Comparison of ENCODE assay signal across 11 cellular contexts in the genomic region with DNA sequence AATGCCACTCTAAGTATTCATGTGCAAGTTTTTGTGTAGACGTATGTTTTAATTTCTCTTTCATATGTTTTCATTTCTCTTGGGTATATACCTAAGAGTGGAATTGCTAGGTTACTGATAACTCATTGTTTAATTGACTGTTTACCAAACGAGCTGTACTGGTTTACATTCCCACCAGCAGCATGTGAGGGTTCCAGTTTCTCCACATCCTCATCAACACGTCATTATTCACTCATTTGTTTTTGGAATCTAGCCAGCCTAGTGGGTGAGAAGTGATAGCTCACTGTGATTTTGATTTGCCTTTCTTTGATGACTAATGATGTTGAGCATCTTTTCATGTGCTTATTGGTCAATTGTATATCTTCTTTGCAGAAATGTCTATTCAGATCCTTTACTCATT. TPM values are rescaled to one million over a fixed set of nuclear protein-coding genes. Genes with fewer than 3 reads are reported as not detected.
DNase-seq lines count a peak whose midpoint lies in the region; ATAC-seq, FAIRE-seq and TF ChIP-seq lines count a peak whose summit lies in the region.
"Had no signal": no experiment of that assay in that cellular context is flagged by ENCODE, and none has a peak within 500 bp of the region (broad histone marks: within the 10 kb centered on the region; RNA-seq: fewer than 3 reads in every experiment).

No MANE protein-coding gene starts in this region.

- no TSS peak for BruUV-seq in PC-9 (replicated peaks; lab: Mats Ljungman, UMichigan)

- CTCF ChIA-PET in activated CD4-positive, alpha-beta T cell treated with anti-CD3 and anti-CD28 coated beads for 36 hours (lab: Charles Lee), result interaction anchor here (0.6 to 1.7 kb wide), 13 partner anchors 10 to 52 kb away, joined by 3 to 9 read pairs (median 4); partner anchors contain the start of gene SSH3
- CTCF ChIA-PET in PC-9 (lab: Charles Lee), result interaction anchor here (1.0 kb wide), 1 partner anchor 10 kb away, joined by 4 read pairs; the partner anchor contains the start of gene SSH3

- no peak overlapping the region for H4K5ac ChIP-seq in H9 (ENCODE audit: insufficient read length, low read depth, low read length)

- H3K4ac ChIP-seq in H9 (ENCODE audit: low read depth, low read length), result no peak overlapping the region

- peaks cover 6% of the 10 kb centered on the region for H3K23me2 ChIP-seq in H9 (ENCODE audit: insufficient read length, low read depth, low read length, poor library complexity, severe bottlenecking)

- intact Hi-C loops in activated CD4-positive, alpha-beta T cell treated with anti-CD3 and anti-CD28 coated beads for 36 hours (cut with DNase I, micrococcal nuclease), result no loop called here
- intact Hi-C loops in PC-9 (cut with micrococcal nuclease; ENCODE audit: unreplicated experiment), result no loop called here

- peak; percentile 4 for ATAC-seq in activated CD4-positive, alpha-beta T cell treated with anti-CD3 and anti-CD28 coated beads for 36 hours

- TF ChIP-seq POLR2A in H54 (IDR thresholded peaks at IDR 0.05; ENCODE audit: low read depth, low read length), result no peak

- peaks cover 45% of the 10 kb centered on the region for H3K4me1 Mint-ChIP-seq in activated CD4-positive, alpha-beta T cell treated with anti-CD3 and anti-CD28 coated beads for 36 hours
- H3K4me1 Mint-ChIP-seq in H9, result peaks cover 5 to 6% of the 10 kb centered on the region in 2 experiments

- H3K14ac ChIP-seq in H9 (ENCODE audit: insufficient read depth, low read length), result no peak overlapping the region

- H3F3A ChIP-seq in PC-9 (ENCODE audit: insufficient read depth, low read depth), result peaks cover 49% of the 10 kb centered on the region

- no peak overlapping the region for H3K23ac ChIP-seq in H9 (ENCODE audit: insufficient read length, low read depth, low read length)

- no peak overlapping the region for H4K8ac ChIP-seq in H9 (replicated peaks; ENCODE audit: insufficient read length, low read depth, low read length)

- H2BK5ac ChIP-seq in H9 (ENCODE audit: insufficient read length, low read length), result no peak overlapping the region

- no peak overlapping the region for H2BK15ac ChIP-seq in H9 (ENCODE audit: low read depth, low read length)

- peaks cover 58% of the 10 kb centered on the region for H3K36me3 Mint-ChIP-seq in activated CD4-positive, alpha-beta T cell treated with anti-CD3 and anti-CD28 coated beads for 36 hours (ENCODE audit: low read depth)
- peaks cover 34 to 57% (median 42%) of the 10 kb centered on the region in 3 experiments for H3K36me3 Mint-ChIP-seq in H9 (ENCODE audit: insufficient read depth in 1 of 3, low read depth in 3 of 3)

- H3K9me3 ChIP-seq in PC-9 (ENCODE audit: insufficient read depth, low read depth) (peaks cover 8% of the 10 kb centered on the region), H9 (ENCODE audit: control insufficient read depth, low read depth, low read length) (no peaks in the 10 kb centered on the region)
- H3K9me3 ChIP-seq in effector memory CD4-positive, alpha-beta T cell (ENCODE audit: control insufficient read depth, low read length), result peaks cover 8% of the 10 kb centered on the region
- H3K9me3 ChIP-seq: uterus had no signal

- no peak for DNase-seq in activated CD4-positive, alpha-beta T cell treated with anti-CD3 and anti-CD28 coated beads for 36 hours
- no peak for DNase-seq in activated CD4-positive, alpha-beta T cell treated with anti-CD3 and anti-CD28 coated beads for 48 hours
- DNase-seq in PC-9 (peak; percentile 58 to 98), renal cortical epithelial cell (ENCODE audit: low read depth) (peak; percentile 56), H9 (no peak), anterior cingulate cortex (lab: John Stamatoyannopoulos, UW) (no peak), H54 (ENCODE audit: insufficient read length, low spot score) (no peak)
- no peak for DNase-seq in effector memory CD4-positive, alpha-beta T cell
- DNase-seq: cerebellar nuclear complex, NCI-H1417 treated with DMSO at 0.1 percent for 48 hours, uterus had no signal

- no peak overlapping the region for H3K56ac ChIP-seq in H9 (ENCODE audit: insufficient read length, low read depth, low read length)

- peak overlapping the region; percentile 60 for H3K4me2 ChIP-seq in PC-9
- H3K4me2 ChIP-seq in H9 (ENCODE audit: insufficient read depth, insufficient read length, low read length), result no peak overlapping the region

- H3K79me1 ChIP-seq in H9 (ENCODE audit: insufficient read depth, low read depth, low read length, poor library complexity, severe bottlenecking), result no peaks in the 10 kb centered on the region

- no peak overlapping the region for H3T11ph ChIP-seq in H9 (ENCODE audit: low read length)

- no peaks in the 10 kb centered on the region for H3K27me3 Mint-ChIP-seq in activated CD4-positive, alpha-beta T cell treated with anti-CD3 and anti-CD28 coated beads for 36 hours
- no peaks in the 10 kb centered on the region; the same call in 1 of the 2 replicates for H3K27me3 Mint-ChIP-seq in H9 (ENCODE audit: low read depth)

- H4K20me1 ChIP-seq in PC-9 (ENCODE audit: insufficient read depth) (no peaks in the 10 kb centered on the region), H9 (ENCODE audit: control insufficient read depth, insufficient read depth, insufficient read length) (no peaks in the 10 kb centered on the region)

- FAIRE-seq in H54 (lab: Jason Lieb, UNC), result no peak

- no peak overlapping the region for H2AK5ac ChIP-seq in H9 (ENCODE audit: insufficient read length, low read length)

- H3K9me3 Mint-ChIP-seq in activated CD4-positive, alpha-beta T cell treated with anti-CD3 and anti-CD28 coated beads for 36 hours (ENCODE audit: low read depth), result peaks cover 10% of the 10 kb centered on the region
- peaks cover 16 to 21% of the 10 kb centered on the region in 2 experiments; a peak in 4 of 5 replicates for H3K9me3 Mint-ChIP-seq in H9

- no peak overlapping the region for H3K9ac ChIP-seq in H9 (ENCODE audit: extremely low read depth, insufficient read length, low read length)

- H2BK20ac ChIP-seq in H9 (ENCODE audit: low read depth, low read length, poor library complexity, severe bottlenecking), result no peak overlapping the region

- H4K91ac ChIP-seq in H9 (ENCODE audit: insufficient read length, low read depth, low read length), result no peak overlapping the region

- TF ChIP-seq CTCF in PC-9 (conservative IDR thresholded peaks at IDR 0.05), result no peak
- no peak for TF ChIP-seq CTCF in H9 (conservative IDR thresholded peaks at IDR 0.05)

- H2BK120ac ChIP-seq in H9 (ENCODE audit: low read depth, low read length, poor library complexity, severe bottlenecking), result no peak overlapping the region

- H3K27ac ChIP-seq in PC-9, result peak overlapping the region; percentile 67
- peak overlapping the region; percentile 30 for H3K27ac ChIP-seq in effector memory CD4-positive, alpha-beta T cell (ENCODE audit: insufficient read depth, low read length, poor library complexity, severe bottlenecking)
- H3K27ac ChIP-seq in H9 (ENCODE audit: insufficient read length, low read depth, low read length), result no peak overlapping the region
- H3K27ac ChIP-seq: uterus had no signal

- POLR2A ChIA-PET in activated CD4-positive, alpha-beta T cell treated with anti-CD3 and anti-CD28 coated beads for 36 hours (lab: Charles Lee), result no interaction called here
- POLR2A ChIA-PET in PC-9 (lab: Charles Lee; ENCODE audit: unreplicated experiment), result interaction anchor here (0.6 to 0.8 kb wide), 5 partner anchors 10 to 401 kb away, joined by 3 to 13 read pairs (median 4); partner anchors contain the start of gene SSH3

- H3K4me1 ChIP-seq in PC-9 (replicated peaks; ENCODE audit: insufficient read depth), result peaks cover 41% of the 10 kb centered on the region
- peaks cover 35% of the 10 kb centered on the region for H3K4me1 ChIP-seq in effector memory CD4-positive, alpha-beta T cell (ENCODE audit: control insufficient read depth, insufficient read depth, low read length, poor library complexity, severe bottlenecking)
- H3K4me1 ChIP-seq in H9 (ENCODE audit: insufficient read depth, low read length), result no peaks in the 10 kb centered on the region

- H2AFZ ChIP-seq in PC-9 (no peak overlapping the region), H9 (ENCODE audit: low read length) (no peak overlapping the region)

- no peaks in the 10 kb centered on the region for H3K27me3 ChIP-seq in PC-9 (ENCODE audit: insufficient read depth, low read depth)
- H3K27me3 ChIP-seq in effector memory CD4-positive, alpha-beta T cell (replicated peaks; ENCODE audit: control insufficient read depth, insufficient read depth, low read length, poor library complexity, severe bottlenecking), result no peaks in the 10 kb centered on the region
- H3K27me3 ChIP-seq in H9 (ENCODE audit: insufficient read depth, low read length), result no peaks in the 10 kb centered on the region
- H3K27me3 ChIP-seq: uterus had no signal

- no peak overlapping the region for H3K4me3 Mint-ChIP-seq in activated CD4-positive, alpha-beta T cell treated with anti-CD3 and anti-CD28 coated beads for 36 hours
- H3K4me3 Mint-ChIP-seq in H9, result no peak overlapping the region

- peaks cover 49% of the 10 kb centered on the region for H3K36me3 ChIP-seq in PC-9 (ENCODE audit: low read depth)
- peaks cover 40% of the 10 kb centered on the region for H3K36me3 ChIP-seq in effector memory CD4-positive, alpha-beta T cell (ENCODE audit: control insufficient read depth, insufficient read depth, low read length)
- H3K36me3 ChIP-seq: uterus had no signal

- peak overlapping the region; percentile 0; the same call in 1 of the 2 replicates for H3K4me3 ChIP-seq in PC-9
- H3K4me3 ChIP-seq in effector memory CD4-positive, alpha-beta T cell (ENCODE audit: insufficient read depth, low read depth, low read length, poor library complexity, severe bottlenecking), result no peak overlapping the region
- H3K4me3 ChIP-seq: uterus had no signal

- H3K79me2 ChIP-seq in PC-9 (ENCODE audit: low read depth) (peaks cover 62% of the 10 kb centered on the region), H9 (ENCODE audit: insufficient read depth, low read length) (no peaks in the 10 kb centered on the region)

- peak overlapping the region; percentile 58 for H3K27ac Mint-ChIP-seq in activated CD4-positive, alpha-beta T cell treated with anti-CD3 and anti-CD28 coated beads for 36 hours
- H3K27ac Mint-ChIP-seq in H9, result no peak overlapping the region

- H3K9me2 ChIP-seq in PC-9 (ENCODE audit: insufficient read depth), result no peaks in the 10 kb centered on the region

- no CpG with 5 or more reads among the region's 3 CpGs for WGBS in H9 (ENCODE audit: extremely low coverage, insufficient read length, low lambda C conversion rate)

- H3K18ac ChIP-seq in H9 (ENCODE audit: insufficient read length, low read depth, low read length), result no peak overlapping the region

- H2BK12ac ChIP-seq in H9 (ENCODE audit: insufficient read length, low read depth, low read length), result no peak overlapping the region

RNA-seq across cellular contexts. Expression of gene ANKRD13D, which starts 4.0 kb away (rescaled TPM):
- 10 to 100 TPM; 44.9 to 69.5 TPM for total RNA-seq in activated CD4-positive, alpha-beta T cell treated with anti-CD3 and anti-CD28 coated beads for 36 hours
- total RNA-seq in PC-9 (2021), result 79.6 and 93.2 TPM in 2 replicates
- 29.0 and 38.9 TPM in 2 replicates for total RNA-seq in renal cortical epithelial cell
- total RNA-seq in H9 (2021), result 40.9 and 42.1 TPM in 2 replicates

RNA-seq across cellular contexts. Expression of gene SSH3, which starts 10.2 kb away (rescaled TPM):
- total RNA-seq in activated CD4-positive, alpha-beta T cell treated with anti-CD3 and anti-CD28 coated beads for 36 hours, result 10 to 100 TPM in 1 of 2 experiments, 1 to 10 TPM in 1; 6.0 to 11.1 TPM
- total RNA-seq in PC-9 (2021) (97.8 and 124 TPM in 2 replicates), renal cortical epithelial cell (44.1 and 70.2 TPM in 2 replicates), H9 (2021) (42.2 and 44.2 TPM in 2 replicates)

RNA-seq across cellular contexts. Expression of gene GRK2, which starts 26.8 kb away (rescaled TPM):
- 100 to 1,000 TPM; 202 to 241 TPM for total RNA-seq in activated CD4-positive, alpha-beta T cell treated with anti-CD3 and anti-CD28 coated beads for 36 hours
- total RNA-seq in PC-9 (2021) (76.7 and 102 TPM in 2 replicates), renal cortical epithelial cell (32.3 and 71.8 TPM in 2 replicates), H9 (2021) (55.5 and 56.3 TPM in 2 replicates)

Comparison
In these comparisons a context has a peak if more than half of its experiments do, and no peak if none do; other contexts are left out.
1. DNase-seq: peak in PC-9 (2 of 2) and renal cortical epithelial cell (single experiment); none in activated CD4-positive, alpha-beta T cell treated with anti-CD3 and anti-CD28 coated beads for 36 hours (single experiment), activated CD4-positive, alpha-beta T cell treated with anti-CD3 and anti-CD28 coated beads for 48 hours (single experiment), effector memory CD4-positive, alpha-beta T cell (0 of 3), H9 (single experiment), anterior cingulate cortex (0 of 58) and H54 (single experiment).